ENCODE assay signal across 8 cellular contexts in the genomic region with DNA sequence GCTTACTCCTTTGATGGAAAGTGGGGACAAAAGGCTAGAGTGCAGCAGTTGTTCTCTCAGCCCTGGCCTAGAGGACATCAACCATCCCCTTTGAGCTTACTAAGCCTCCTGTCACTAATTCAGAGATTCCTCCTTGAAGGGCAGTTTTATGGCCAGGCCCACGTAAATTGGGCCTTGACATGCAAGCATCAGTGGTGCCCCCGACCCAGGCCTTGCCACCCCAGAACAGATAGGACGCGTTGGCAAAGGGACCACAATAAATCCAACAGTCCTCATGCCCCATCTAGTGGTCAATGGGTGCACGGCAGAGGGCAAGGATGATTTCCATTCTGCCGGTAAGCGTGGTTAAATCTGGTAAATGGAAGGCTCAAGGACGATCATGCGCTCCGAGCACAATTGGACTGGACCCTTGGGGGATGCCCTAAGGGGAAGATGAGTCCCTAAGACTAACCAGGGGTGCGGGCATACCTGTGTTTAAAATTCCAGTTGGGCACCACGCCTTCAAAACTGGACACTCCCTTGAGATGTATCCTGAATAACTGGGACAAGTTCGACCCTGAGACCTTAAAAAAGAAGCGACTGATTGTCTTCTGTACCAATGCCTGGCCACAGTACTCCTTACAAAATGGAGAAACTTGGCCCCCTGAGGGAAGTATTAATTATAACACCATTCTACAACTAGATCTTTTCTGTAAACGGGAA. TPM values are rescaled to one million over a fixed set of nuclear protein-coding genes. Genes with fewer than 3 reads are reported as not detected.
DNase-seq lines count a peak whose midpoint lies in the region; ATAC-seq and TF ChIP-seq lines count a peak whose summit lies in the region.

No MANE protein-coding gene starts in this region.

- H3K9me3 Mint-ChIP-seq in Caco-2 (ENCODE audit: unreplicated experiment): no peaks in the 10 kb centered on the region
- no peaks in the 10 kb centered on the region for H3K9me3 Mint-ChIP-seq in activated naive CD8-positive, alpha-beta T cell (ENCODE audit: low read depth)

- H3K27ac Mint-ChIP-seq in Caco-2 (ENCODE audit: unreplicated experiment): no peak overlapping the region
- peak overlapping the region; percentile 55 for H3K27ac Mint-ChIP-seq in activated naive CD8-positive, alpha-beta T cell

- H3K4me3 ChIP-seq in Caco-2 (ENCODE audit: low read depth, low read length) (no peak overlapping the region), retinal pigment epithelial cell (ENCODE audit: low read length) (no peak overlapping the region)

- intact Hi-C loops in Caco-2 (cut with micrococcal nuclease; ENCODE audit: unreplicated experiment): loop anchor here (1.0 to 2.0 kb wide), 3 partner anchors 54 to 336 kb away; no protein-coding TSS in a partner anchor
- intact Hi-C loops in cardiac septum (cut with DNase I): loop anchor here (2.0 to 5.0 kb wide), 2 partner anchors 52 to 334 kb away; no protein-coding TSS in a partner anchor

- H3K36me3 Mint-ChIP-seq in Caco-2 (ENCODE audit: insufficient read depth, unreplicated experiment): no peaks in the 10 kb centered on the region
- H3K36me3 Mint-ChIP-seq in activated naive CD8-positive, alpha-beta T cell: no peaks in the 10 kb centered on the region

- POLR2A ChIA-PET in Caco-2 (lab: Charles Lee): no interaction called here

- CTCF ChIA-PET in Caco-2 (lab: Charles Lee): no interaction called here

- TF ChIP-seq CTCF in Caco-2 (IDR thresholded peaks at IDR 0.05; ENCODE audit: insufficient read depth in 1 of 2, low read depth in 1 of 2, low read length in 1 of 2, severe bottlenecking in 1 of 2, unreplicated experiment in 1 of 2): peak; percentile 75 to 80
- peak; percentile 96 for TF ChIP-seq CTCF in retinal pigment epithelial cell (conservative IDR thresholded peaks at IDR 0.05; ENCODE audit: low read depth, low read length)

- no peaks in the 10 kb centered on the region for H3K9me3 ChIP-seq in Caco-2

- no peaks in the 10 kb centered on the region for H3K27me3 Mint-ChIP-seq in Caco-2 (ENCODE audit: insufficient read depth, unreplicated experiment)
- H3K27me3 Mint-ChIP-seq in activated naive CD8-positive, alpha-beta T cell: no peaks in the 10 kb centered on the region

- DNase-seq in Caco-2 (peak; percentile 36 to 52), cardiac septum (ENCODE audit: low spot score) (peak; percentile 82), retinal pigment epithelial cell (ENCODE audit: low read depth) (no peak), amniotic stem cell (lab: John Stamatoyannopoulos, UW) (no peak)

- no TSS peak for BruUV-seq in Caco-2 (replicated peaks; lab: Mats Ljungman, UMichigan)

- no peaks in the 10 kb centered on the region for H3K36me3 ChIP-seq in Caco-2 (ENCODE audit: control insufficient read depth, insufficient read depth, low read length)

- H3K27me3 ChIP-seq in Caco-2 (replicated peaks; ENCODE audit: control insufficient read depth, insufficient read depth, low read length): no peaks in the 10 kb centered on the region

- no peaks in the 10 kb centered on the region for H3K4me1 Mint-ChIP-seq in Caco-2 (ENCODE audit: low read depth, unreplicated experiment)
- H3K4me1 Mint-ChIP-seq in activated naive CD8-positive, alpha-beta T cell (ENCODE audit: low read depth): peaks cover 67% of the 10 kb centered on the region

- H3K4me3 Mint-ChIP-seq in Caco-2 (ENCODE audit: unreplicated experiment): no peak overlapping the region
- H3K4me3 Mint-ChIP-seq in activated naive CD8-positive, alpha-beta T cell: peak overlapping the region; percentile 25

- H3K4me1 ChIP-seq in Caco-2: no peaks in the 10 kb centered on the region

- ATAC-seq in GM19397 (IDR thresholded peaks at IDR 0.05; ENCODE audit: unreplicated experiment) (peak; percentile 80), HG03558 (IDR thresholded peaks at IDR 0.05; ENCODE audit: extremely low read depth, unreplicated experiment) (peak; percentile 81), SK-N-SH treated with all-trans-retinoic acid at 6 μM for 48 hours (peak; percentile 95)

TF ChIP-seq in SK-N-SH treated with all-trans-retinoic acid at 6 μM for 48 hours, 23 proteins besides CTCF, POLR2A, EP300 and RAD21:
- TF ChIP-seq ZNF565 (CRISPR knock-in tag; conservative IDR thresholded peaks at IDR 0.05; ENCODE audit: low read depth): no peak
- TF ChIP-seq, protein P1, sequence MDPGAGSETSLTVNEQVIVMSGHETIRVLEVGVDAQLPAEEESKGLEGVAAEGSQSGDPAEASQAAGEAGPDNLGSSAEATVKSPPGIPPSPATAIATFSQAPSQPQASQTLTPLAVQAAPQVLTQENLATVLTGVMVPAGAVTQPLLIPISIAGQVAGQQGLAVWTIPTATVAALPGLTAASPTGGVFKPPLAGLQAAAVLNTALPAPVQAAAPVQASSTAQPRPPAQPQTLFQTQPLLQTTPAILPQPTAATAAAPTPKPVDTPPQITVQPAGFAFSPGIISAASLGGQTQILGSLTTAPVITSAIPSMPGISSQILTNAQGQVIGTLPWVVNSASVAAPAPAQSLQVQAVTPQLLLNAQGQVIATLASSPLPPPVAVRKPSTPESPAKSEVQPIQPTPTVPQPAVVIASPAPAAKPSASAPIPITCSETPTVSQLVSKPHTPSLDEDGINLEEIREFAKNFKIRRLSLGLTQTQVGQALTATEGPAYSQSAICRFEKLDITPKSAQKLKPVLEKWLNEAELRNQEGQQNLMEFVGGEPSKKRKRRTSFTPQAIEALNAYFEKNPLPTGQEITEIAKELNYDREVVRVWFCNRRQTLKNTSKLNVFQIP (CRISPR knock-in tag; IDR thresholded peaks at IDR 0.05; ENCODE audit: borderline replicate concordance, low read depth): no peak
- TF ChIP-seq PPARA (CRISPR knock-in tag; IDR thresholded peaks at IDR 0.05; ENCODE audit: borderline replicate concordance): no peak
- TF ChIP-seq, protein P2, sequence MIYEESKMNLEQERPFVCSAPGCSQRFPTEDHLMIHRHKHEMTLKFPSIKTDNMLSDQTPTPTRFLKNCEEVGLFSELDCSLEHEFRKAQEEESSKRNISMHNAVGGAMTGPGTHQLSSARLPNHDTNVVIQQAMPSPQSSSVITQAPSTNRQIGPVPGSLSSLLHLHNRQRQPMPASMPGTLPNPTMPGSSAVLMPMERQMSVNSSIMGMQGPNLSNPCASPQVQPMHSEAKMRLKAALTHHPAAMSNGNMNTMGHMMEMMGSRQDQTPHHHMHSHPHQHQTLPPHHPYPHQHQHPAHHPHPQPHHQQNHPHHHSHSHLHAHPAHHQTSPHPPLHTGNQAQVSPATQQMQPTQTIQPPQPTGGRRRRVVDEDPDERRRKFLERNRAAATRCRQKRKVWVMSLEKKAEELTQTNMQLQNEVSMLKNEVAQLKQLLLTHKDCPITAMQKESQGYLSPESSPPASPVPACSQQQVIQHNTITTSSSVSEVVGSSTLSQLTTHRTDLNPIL (CRISPR knock-in tag; IDR thresholded peaks at IDR 0.05; ENCODE audit: low read depth): no peak
- no peak for TF ChIP-seq ZC3H10 (CRISPR knock-in tag; IDR thresholded peaks at IDR 0.05)
- TF ChIP-seq ZNF70 (CRISPR knock-in tag; IDR thresholded peaks at IDR 0.05): no peak
- TF ChIP-seq ZNF8 (CRISPR knock-in tag; IDR thresholded peaks at IDR 0.05): no peak
- no peak for TF ChIP-seq RARB (CRISPR knock-in tag; IDR thresholded peaks at IDR 0.05)
- TF ChIP-seq ZFP3 (CRISPR knock-in tag; IDR thresholded peaks at IDR 0.05): no peak
- TF ChIP-seq SNAI2 (CRISPR knock-in tag; IDR thresholded peaks at IDR 0.05): no peak
- TF ChIP-seq, protein P3, sequence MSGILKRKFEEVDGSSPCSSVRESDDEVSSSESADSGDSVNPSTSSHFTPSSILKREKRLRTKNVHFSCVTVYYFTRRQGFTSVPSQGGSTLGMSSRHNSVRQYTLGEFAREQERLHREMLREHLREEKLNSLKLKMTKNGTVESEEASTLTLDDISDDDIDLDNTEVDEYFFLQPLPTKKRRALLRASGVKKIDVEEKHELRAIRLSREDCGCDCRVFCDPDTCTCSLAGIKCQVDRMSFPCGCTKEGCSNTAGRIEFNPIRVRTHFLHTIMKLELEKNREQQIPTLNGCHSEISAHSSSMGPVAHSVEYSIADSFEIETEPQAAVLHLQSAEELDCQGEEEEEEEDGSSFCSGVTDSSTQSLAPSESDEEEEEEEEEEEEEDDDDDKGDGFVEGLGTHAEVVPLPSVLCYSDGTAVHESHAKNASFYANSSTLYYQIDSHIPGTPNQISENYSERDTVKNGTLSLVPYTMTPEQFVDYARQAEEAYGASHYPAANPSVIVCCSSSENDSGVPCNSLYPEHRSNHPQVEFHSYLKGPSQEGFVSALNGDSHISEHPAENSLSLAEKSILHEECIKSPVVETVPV (CRISPR knock-in tag; IDR thresholded peaks at IDR 0.05): no peak
- TF ChIP-seq ZFP30 (CRISPR knock-in tag; IDR thresholded peaks at IDR 0.05): no peak
- TF ChIP-seq TOX (CRISPR knock-in tag; IDR thresholded peaks at IDR 0.05; ENCODE audit: borderline replicate concordance): no peak
- no peak for TF ChIP-seq ESRRG (CRISPR knock-in tag; IDR thresholded peaks at IDR 0.05)
- TF ChIP-seq ARNTL (CRISPR knock-in tag; IDR thresholded peaks at IDR 0.05; ENCODE audit: borderline replicate concordance, low read depth): no peak
- TF ChIP-seq GLIS3 (CRISPR knock-in tag; IDR thresholded peaks at IDR 0.05): no peak
- TF ChIP-seq, protein P4, sequence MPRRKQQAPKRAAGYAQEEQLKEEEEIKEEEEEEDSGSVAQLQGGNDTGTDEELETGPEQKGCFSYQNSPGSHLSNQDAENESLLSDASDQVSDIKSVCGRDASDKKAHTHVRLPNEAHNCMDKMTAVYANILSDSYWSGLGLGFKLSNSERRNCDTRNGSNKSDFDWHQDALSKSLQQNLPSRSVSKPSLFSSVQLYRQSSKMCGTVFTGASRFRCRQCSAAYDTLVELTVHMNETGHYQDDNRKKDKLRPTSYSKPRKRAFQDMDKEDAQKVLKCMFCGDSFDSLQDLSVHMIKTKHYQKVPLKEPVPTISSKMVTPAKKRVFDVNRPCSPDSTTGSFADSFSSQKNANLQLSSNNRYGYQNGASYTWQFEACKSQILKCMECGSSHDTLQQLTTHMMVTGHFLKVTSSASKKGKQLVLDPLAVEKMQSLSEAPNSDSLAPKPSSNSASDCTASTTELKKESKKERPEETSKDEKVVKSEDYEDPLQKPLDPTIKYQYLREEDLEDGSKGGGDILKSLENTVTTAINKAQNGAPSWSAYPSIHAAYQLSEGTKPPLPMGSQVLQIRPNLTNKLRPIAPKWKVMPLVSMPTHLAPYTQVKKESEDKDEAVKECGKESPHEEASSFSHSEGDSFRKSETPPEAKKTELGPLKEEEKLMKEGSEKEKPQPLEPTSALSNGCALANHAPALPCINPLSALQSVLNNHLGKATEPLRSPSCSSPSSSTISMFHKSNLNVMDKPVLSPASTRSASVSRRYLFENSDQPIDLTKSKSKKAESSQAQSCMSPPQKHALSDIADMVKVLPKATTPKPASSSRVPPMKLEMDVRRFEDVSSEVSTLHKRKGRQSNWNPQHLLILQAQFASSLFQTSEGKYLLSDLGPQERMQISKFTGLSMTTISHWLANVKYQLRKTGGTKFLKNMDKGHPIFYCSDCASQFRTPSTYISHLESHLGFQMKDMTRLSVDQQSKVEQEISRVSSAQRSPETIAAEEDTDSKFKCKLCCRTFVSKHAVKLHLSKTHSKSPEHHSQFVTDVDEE (CRISPR knock-in tag; IDR thresholded peaks at IDR 0.05): no peak
- TF ChIP-seq ISL1 (CRISPR knock-in tag; IDR thresholded peaks at IDR 0.05): no peak
- TF ChIP-seq BACH2 (CRISPR knock-in tag; IDR thresholded peaks at IDR 0.05; ENCODE audit: borderline replicate concordance): no peak

RNA-seq across cellular contexts. Expression of a gene that starts 32.6 kb away (rescaled TPM):
- total RNA-seq in Caco-2 (2022): 0.29 and 0.46 TPM in 2 replicates
- total RNA-seq in cardiac septum: 6.6 TPM

Comparison
In these comparisons a context has a peak if more than half of its experiments do, and no peak if none do; other contexts are left out.
1. DNase-seq: peak in Caco-2 (2 of 2) and cardiac septum (single experiment); none in retinal pigment epithelial cell (single experiment) and amniotic stem cell (single experiment).
2. Peak in every context shown above with its lines, with median percentiles within 50 percentile points of each other: ATAC-seq.